Comparison of ENCODE assay signal across 23 cellular contexts in genomic region chr1:60569189-60569588, GRCh38.
DNase-seq lines count a peak whose midpoint lies in the region; ATAC-seq and TF ChIP-seq lines count a peak whose summit lies in the region.
"Had no signal": no experiment of that assay in that cellular context is flagged by ENCODE, and none has a peak within 500 bp of the region (broad histone marks: within the 10 kb centered on the region; RNA-seq: fewer than 3 reads in every experiment).

No MANE protein-coding gene starts in this region.

- ATAC-seq in HCT116 (no peak), HG03196 (IDR thresholded peaks at IDR 0.05; ENCODE audit: unreplicated experiment) (no peak), WTC11 (no peak)
- ATAC-seq: GM23338 had no signal

- no peaks in the 10 kb centered on the region for H3K9me3 ChIP-seq in HCT116 (ENCODE audit: control insufficient read depth in 1 of 2, insufficient read depth in 1 of 2, low read depth in 1 of 2, low read length in 2 of 2)
- H3K9me3 ChIP-seq: BE2C, Caco-2, SJSA1 had no signal

- no peaks in the 10 kb centered on the region for H3K9me2 ChIP-seq in HCT116 (ENCODE audit: insufficient read depth)

- H3K79me2 ChIP-seq in HCT116 (ENCODE audit: insufficient read depth, low read length) = no peaks in the 10 kb centered on the region

- H3K4me1 ChIP-seq in HCT116 (ENCODE audit: control insufficient read depth in 1 of 2, insufficient read depth in 2 of 2, low read length in 2 of 2) = peaks cover 11 to 22% of the 10 kb centered on the region in 2 experiments
- H3K4me1 ChIP-seq: BE2C, Caco-2 had no signal

- H3K4me3 Mint-ChIP-seq in nephron = no peak overlapping the region
- no peak overlapping the region for H3K4me3 Mint-ChIP-seq in WTC11
- H3K4me3 Mint-ChIP-seq: CD4-positive, alpha-beta T cell; GM23338 had no signal

- TF ChIP-seq POLR2A in HCT116 (IDR thresholded peaks at IDR 0.05; ENCODE audit: borderline replicate concordance, extremely low read depth, insufficient read depth, insufficient read length) = no peak

- POLR2A ChIA-PET in HCT116 (lab: Charles Lee) = no interaction called here
- POLR2A ChIA-PET in RWPE1 (lab: Yijun Ruan, JAX; ENCODE audit: low non-redundant PET) = no interaction called here
- POLR2A ChIA-PET in WTC11 (lab: Charles Lee) = no interaction called here

- peaks cover 3% of the 10 kb centered on the region for H3K36me3 Mint-ChIP-seq in nephron (ENCODE audit: low read depth)
- H3K36me3 Mint-ChIP-seq in WTC11 = no peaks in the 10 kb centered on the region

- H3K27me3 Mint-ChIP-seq in nephron (ENCODE audit: low read depth) (no peaks in the 10 kb centered on the region), WTC11 (ENCODE audit: low read depth) (no peaks in the 10 kb centered on the region)
- H3K27me3 Mint-ChIP-seq: CD4-positive, alpha-beta T cell had no signal

- no peaks in the 10 kb centered on the region for H3K27me3 ChIP-seq in HCT116 (ENCODE audit: insufficient read depth, low read length)
- H3K27me3 ChIP-seq: BE2C, SJSA1 had no signal

- H2AFZ ChIP-seq in HCT116 (ENCODE audit: low read depth, low read length, poor library complexity, severe bottlenecking) = no peak overlapping the region
- H2AFZ ChIP-seq: GM23338 had no signal

- H3K4me1 Mint-ChIP-seq in nephron (peaks cover 36% of the 10 kb centered on the region), WTC11 (peaks cover 22% of the 10 kb centered on the region)

- H3K9me3 Mint-ChIP-seq in nephron (peaks cover 2% of the 10 kb centered on the region), WTC11 (no peaks in the 10 kb centered on the region)
- H3K9me3 Mint-ChIP-seq: GM23338 had no signal

- no TSS peak for BruUV-seq in HCT116 (replicated peaks; lab: Mats Ljungman, UMichigan)

- no peak for TF ChIP-seq RAD21 in HCT116 (IDR thresholded peaks at IDR 0.05; ENCODE audit: low read depth)

- H3K4me3 ChIP-seq in HCT116 (replicated peaks in 1 of 2; ENCODE audit: low read depth in 1 of 2, low read length in 2 of 2) = no peak overlapping the region
- H3K4me3 ChIP-seq: GM23338, SJSA1 had no signal

- RAD21 ChIA-PET in HCT116 (lab: Charles Lee; ENCODE audit: low non-redundant PET in 1 of 2, low total read pairs in 2 of 2, uncharacterized antibody in 2 of 2, unreplicated experiment in 2 of 2) = no interaction called here

- no peak overlapping the region for H3K9ac ChIP-seq in HCT116 (ENCODE audit: low read length)

- CTCF ChIA-PET in HCT116 (lab: Charles Lee) (no interaction called here), RWPE1 (lab: Yijun Ruan, JAX) (interaction anchor here (0.5 kb wide), 1 partner anchor 353 kb away, joined by 4 read pairs; no protein-coding TSS in a partner anchor), WTC11 (lab: Charles Lee) (no interaction called here)

- H4K20me1 ChIP-seq in HCT116 (ENCODE audit: insufficient read depth) = no peaks in the 10 kb centered on the region

- peak overlapping the region; percentile 9 to 55 (median 13) for H3K27ac Mint-ChIP-seq in nephron
- no peak overlapping the region for H3K27ac Mint-ChIP-seq in WTC11
- H3K27ac Mint-ChIP-seq: CD4-positive, alpha-beta T cell; GM23338 had no signal

- DNase-seq in HCT116 (ENCODE audit: low read depth, low spot score) (no peak), RWPE1 (ENCODE audit: low spot score) (peak; percentile 45), islet precursor cell (peak; percentile 60), NCI-H2081 treated with DMSO at 0.1 percent for 48 hours (lab: John Stamatoyannopoulos, UW) (no peak), NK-92 (lab: John Stamatoyannopoulos, UW; ENCODE audit: unreplicated experiment) (no peak), WTC11 (ENCODE audit: low spot score) (no peak)
- DNase-seq: BE2C; Caco-2; CD4-positive, alpha-beta T cell; DMS153; GDM1; IMR-90; NCI-H1436; NCI-H1930; NCI-H2171 treated with DMSO at 0.1 percent for 48 hours; NCI-H446; NCI-H526 treated with DMSO at 0.1 percent for 48 hours; OCI-M1; RPMI8226 had no signal

- intact Hi-C loops in HCT116 (cut with micrococcal nuclease) = no loop called here

- H3K36me3 ChIP-seq in HCT116 (ENCODE audit: control insufficient read depth in 1 of 2, insufficient read depth in 2 of 2, low read length in 2 of 2) = no peaks in the 10 kb centered on the region
- H3K36me3 ChIP-seq: BE2C, SJSA1 had no signal

- TF ChIP-seq CTCF in HCT116 (IDR thresholded peaks at IDR 0.05 in 2 of 3, conservative IDR thresholded peaks at IDR 0.05 in 1 of 3; ENCODE audit: borderline replicate concordance in 1 of 3, insufficient read depth in 1 of 3, low read depth in 2 of 3, low read length in 2 of 3) (no peak), RWPE1 (conservative IDR thresholded peaks at IDR 0.05; ENCODE audit: low read depth) (no peak), nephron (IDR thresholded peaks at IDR 0.05; ENCODE audit: unreplicated experiment in 3 of 3) (no peak), WTC11 (IDR thresholded peaks at IDR 0.05) (no peak)

- H3K4me2 ChIP-seq in HCT116 (ENCODE audit: low read length) = no peak overlapping the region
- H3K4me2 ChIP-seq: GM23338 had no signal

- H3K27ac ChIP-seq in HCT116 (ENCODE audit: low read depth, low read length) (no peak overlapping the region), RWPE1 (no peak overlapping the region)
- H3K27ac ChIP-seq: SJSA1 had no signal

TF ChIP-seq in HCT116, 20 proteins besides CTCF, POLR2A, EP300 and RAD21:
- TF ChIP-seq EZH2 (IDR thresholded peaks at IDR 0.05) = no peak
- no peak for TF ChIP-seq SIN3A (IDR thresholded peaks at IDR 0.05; ENCODE audit: low read depth)
- TF ChIP-seq TCF7L2 (IDR thresholded peaks at IDR 0.05; ENCODE audit: borderline replicate concordance, extremely low read depth, insufficient read depth, insufficient read length) = no peak
- no peak for TF ChIP-seq CBX3 (IDR thresholded peaks at IDR 0.05; ENCODE audit: low read depth)
- peak; percentile 29; the same call in 1 of the 2 replicates for TF ChIP-seq SP1 (IDR thresholded peaks at IDR 0.05; ENCODE audit: low read depth)
TF ChIP-seq in HCT116: peak in this region for 1.

TF ChIP-seq in WTC11, 78 proteins besides CTCF, POLR2A, EP300 and RAD21 (continues in another document):
- TF ChIP-seq RORB (CRISPR knock-in tag; IDR thresholded peaks at IDR 0.05) (no peak), STAT6 (CRISPR knock-in tag; conservative IDR thresholded peaks at IDR 0.05; ENCODE audit: low read depth) (no peak), ZNF138 (CRISPR knock-in tag; conservative IDR thresholded peaks at IDR 0.05) (no peak), NFYB (CRISPR knock-in tag; conservative IDR thresholded peaks at IDR 0.05; ENCODE audit: low read depth) (no peak), ZNF416 (CRISPR knock-in tag; IDR thresholded peaks at IDR 0.05) (no peak), USF1 (CRISPR knock-in tag; IDR thresholded peaks at IDR 0.05) (no peak), OVOL2 (CRISPR knock-in tag; IDR thresholded peaks at IDR 0.05; ENCODE audit: borderline replicate concordance) (no peak), ESRRA (CRISPR knock-in tag; IDR thresholded peaks at IDR 0.05; ENCODE audit: borderline replicate concordance) (no peak), CREM (CRISPR knock-in tag; IDR thresholded peaks at IDR 0.05) (no peak), FOXP4 (CRISPR knock-in tag; IDR thresholded peaks at IDR 0.05) (no peak), IRF2 (CRISPR knock-in tag; IDR thresholded peaks at IDR 0.05; ENCODE audit: borderline replicate concordance, low read depth) (no peak), PRRX2 (CRISPR knock-in tag; IDR thresholded peaks at IDR 0.05) (no peak)

Comparison
In these comparisons a context has a peak if more than half of its experiments do, and no peak if none do; other contexts are left out.
1. DNase-seq: peak in RWPE1 (single experiment) and islet precursor cell (single experiment); none in HCT116 (single experiment), NCI-H2081 treated with DMSO at 0.1 percent for 48 hours (single experiment), NK-92 (single experiment) and WTC11 (single experiment).
2. Of the 4 proteins assayed by ChIP-seq in both WTC11 and HCT116: peak only in WTC11: none; only in HCT116: SP1; in both: none; in neither: 3.